Comparison of ENCODE assay signal across 13 cellular contexts in genomic region chr17:1565860-1566259, GRCh38.
"Had no signal": no experiment of that assay in that cellular context is flagged by ENCODE, and none has a peak within 500 bp of the region (broad histone marks: within the 10 kb centered on the region; RNA-seq: fewer than 3 reads in every experiment).

No MANE protein-coding gene starts in this region.

- FAIRE-seq: kidney, pancreas had no signal

- H3K36me3 ChIP-seq: colonic mucosa, left ventricle myocardium inferior, pancreas, tibial nerve had no signal

- H3K9me3 Mint-ChIP-seq: activated CD4-positive, alpha-beta T cell treated with anti-CD3 and anti-CD28 coated beads, Interleukin-2, amount 10 ng/mL, durations not matched to agents 24 days and 14 days had no signal

- ATAC-seq: pancreas had no signal

- H3K27me3 ChIP-seq: colonic mucosa, pancreas, tibial nerve had no signal

- H3K4me3 ChIP-seq: colonic mucosa, left ventricle myocardium inferior, pancreas, tibial nerve had no signal

- H3K9me3 ChIP-seq: colonic mucosa, left ventricle myocardium inferior, pancreas, tibial nerve had no signal

- H3K27ac ChIP-seq: colonic mucosa, epithelial cell of prostate, left ventricle myocardium inferior, pancreas, tibial nerve, VCaP had no signal

- DNase-seq: activated CD4-positive, alpha-beta T cell treated with anti-CD3 and anti-CD28 coated beads, Interleukin-2, amount 10 ng/mL, durations not matched to agents 24 days and 14 days; activated naive CD4-positive, alpha-beta T cell treated with Interleukin-2 at 50 U/mL for 16 hours; caudate nucleus; colonic mucosa; effector CD8-positive, alpha-beta T cell; kidney; left ventricle myocardium inferior; mesendoderm; T1000 had no signal
